Comparison of ENCODE assay signal across 13 cellular contexts in the genomic region with DNA sequence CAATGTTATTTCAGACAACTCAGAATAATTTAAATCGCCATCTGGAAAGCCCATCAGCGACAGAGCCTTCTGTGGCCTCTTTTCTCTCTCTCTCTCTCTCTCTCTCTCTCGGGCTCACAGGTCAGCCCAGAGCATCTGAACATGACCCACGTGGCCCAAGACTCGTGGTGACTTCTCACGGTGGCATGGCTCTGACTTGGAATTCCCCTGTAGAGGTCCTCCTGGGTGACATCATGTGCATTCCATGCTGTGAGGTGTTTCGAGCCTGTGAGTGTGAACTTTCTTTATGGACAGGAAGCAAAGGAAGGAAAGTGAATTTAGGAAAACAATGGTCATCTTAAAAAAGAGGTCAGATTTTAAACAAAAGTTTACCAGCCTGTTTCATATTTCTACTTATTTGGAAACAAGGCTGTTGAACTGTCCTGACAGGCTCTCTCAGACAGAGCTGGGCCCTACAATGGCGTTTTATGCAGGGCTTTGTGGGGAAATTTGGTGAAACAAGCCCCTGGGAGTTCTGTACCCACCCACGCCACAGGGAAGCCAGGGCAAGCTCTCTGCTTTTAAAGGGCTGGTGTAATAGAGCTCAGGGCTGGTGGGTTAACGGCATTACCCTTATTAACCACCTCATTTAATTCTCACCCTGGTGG.
DNase-seq lines count a peak whose midpoint lies in the region; ATAC-seq, FAIRE-seq and TF ChIP-seq lines count a peak whose summit lies in the region.
"Had no signal": no experiment of that assay in that cellular context is flagged by ENCODE, and none has a peak within 500 bp of the region (broad histone marks: within the 10 kb centered on the region; RNA-seq: fewer than 3 reads in every experiment).

No MANE protein-coding gene starts in this region.

- no peak overlapping the region for H3K4me3 ChIP-seq in GM12878

- SMC1A ChIA-PET in GM12878 (lab: Charles Lee; ENCODE audit: uncharacterized antibody, unreplicated experiment) = interaction anchor here (0.8 to 5.9 kb wide), 11 partner anchors 9 to 118 kb away, joined by 3 to 77 read pairs (median 4); no protein-coding TSS in a partner anchor

- H3K4me3 Mint-ChIP-seq in natural killer cell = no peak overlapping the region
- H3K4me3 Mint-ChIP-seq: activated CD8-positive, alpha-beta memory T cell treated with anti-CD3 and anti-CD28 coated beads, Interleukin-2, amount 10 ng/mL, durations not matched to agents 7 days and 5 days; dendritic cell treated with granulocyte-macrophage colony-stimulating factor and Interleukin-4, amounts not matched to agents 40 ng/mL and 50 ng/mL, for 4 days; memory B cell had no signal

- H3K27me3 Mint-ChIP-seq in natural killer cell (ENCODE audit: low read depth in 2 of 2) = peaks cover 10 to 20% of the 10 kb centered on the region in 2 donors
- H3K27me3 Mint-ChIP-seq: memory B cell had no signal

- peak; percentile 65 for DNase-seq in GM12878 (ENCODE audit: low read depth, low spot score)
- DNase-seq in pulmonary artery endothelial cell (ENCODE audit: low read depth, low spot score) = peak; percentile 97
- DNase-seq in NCI-H1694 treated with DMSO at 0.1 percent for 48 hours (lab: John Stamatoyannopoulos, UW) = no peak
- DNase-seq in natural killer cell = no peak
- no peak for DNase-seq in OCI-M2 (lab: John Stamatoyannopoulos, UW; ENCODE audit: unreplicated experiment)
- no peak for DNase-seq in stimulated activated CD4-positive, alpha-beta T cell treated with anti-CD3 and anti-CD28 coated beads, Interleukin-2, amount 100 ng/mL, for 48 hours
- DNase-seq: activated CD8-positive, alpha-beta memory T cell treated with anti-CD3 and anti-CD28 coated beads, Interleukin-2, amount 10 ng/mL, durations not matched to agents 7 days and 5 days; SIG-M5 had no signal

- H3K79me2 ChIP-seq in GM12878 (ENCODE audit: control insufficient read depth, insufficient read depth, low read length) = no peaks in the 10 kb centered on the region

- in situ Hi-C loops in GM12878 (cut with MboI) = loop anchor here (25.0 kb wide), 1 partner anchor 596 kb away; a partner anchor contains a TSS

- no peaks in the 10 kb centered on the region for H3K36me3 Mint-ChIP-seq in natural killer cell
- H3K36me3 Mint-ChIP-seq: activated CD8-positive, alpha-beta memory T cell treated with anti-CD3 and anti-CD28 coated beads, Interleukin-2, amount 10 ng/mL, durations not matched to agents 7 days and 5 days; memory B cell had no signal

- no peak for TF ChIP-seq POLR2A in GM12878 (IDR thresholded peaks at IDR 0.05; ENCODE audit: low read depth, low read length)

- TF ChIP-seq EP300 in GM12878 (IDR thresholded peaks at IDR 0.05; ENCODE audit: borderline replicate concordance in 1 of 2, control insufficient read depth in 1 of 2, low read depth in 2 of 2, low read length in 2 of 2) = peak; percentile 33 to 51; a peak in 1 of 4 replicates

- H3K4me1 ChIP-seq in GM12878 (ENCODE audit: control insufficient read depth, insufficient read depth, low read length) = peaks cover 31% of the 10 kb centered on the region

- RAD21 ChIA-PET in GM12878 (lab: Charles Lee; ENCODE audit: unreplicated experiment) = interaction anchor here (1.0 to 5.3 kb wide), 10 partner anchors 12 to 329 kb away, joined by 3 to 61 read pairs (median 4); no protein-coding TSS in a partner anchor

- peak overlapping the region; percentile 35 for H2AFZ ChIP-seq in GM12878 (ENCODE audit: control insufficient read depth, low read depth, low read length)

- TF ChIP-seq RAD21 in GM12878 (IDR thresholded peaks at IDR 0.05; ENCODE audit: insufficient read depth, low read depth, low read length) = no peak

- no peaks in the 10 kb centered on the region for H3K36me3 ChIP-seq in GM12878 (ENCODE audit: control insufficient read depth in 2 of 2, insufficient read depth in 2 of 2, low read length in 1 of 2)

- intact Hi-C loops in GM12878 (cut with micrococcal nuclease; ENCODE audit: unreplicated experiment) = loop anchor here (10.0 kb wide), 1 partner anchor 296 kb away; no protein-coding TSS in a partner anchor
- intact Hi-C loops in natural killer cell (cut with micrococcal nuclease) = no loop called here

- FAIRE-seq in GM12878 (lab: Jason Lieb, UNC) = no peak

- TF ChIP-seq CTCF in GM12878 (IDR thresholded peaks at IDR 0.05 in 2 of 3, conservative IDR thresholded peaks at IDR 0.05 in 1 of 3; ENCODE audit: control insufficient read depth in 2 of 3, extremely low read depth in 1 of 3, insufficient read depth in 1 of 3, low read depth in 3 of 3, low read length in 3 of 3) (no peak), natural killer cell (IDR thresholded peaks at IDR 0.05) (no peak)

- H4K20me1 ChIP-seq in GM12878 (ENCODE audit: control insufficient read depth, insufficient read depth) = no peaks in the 10 kb centered on the region

- H3K9me3 ChIP-seq in GM12878 (replicated peaks; ENCODE audit: control insufficient read depth, insufficient read depth, low read length) = no peaks in the 10 kb centered on the region; the same call in 2 of the 3 replicates

- H3K27me3 ChIP-seq in GM12878 (replicated peaks in 1 of 2; ENCODE audit: control insufficient read depth in 2 of 2, insufficient read depth in 2 of 2, low read length in 1 of 2) = no peaks in the 10 kb centered on the region

- ATAC-seq in GM18873 (IDR thresholded peaks at IDR 0.05; ENCODE audit: low FRiP score, unreplicated experiment) (peak; percentile 46), HG02938 (IDR thresholded peaks at IDR 0.05; ENCODE audit: unreplicated experiment) (peak; percentile 38), GM12878 (peak; percentile 71), natural killer cell (no peak)
- ATAC-seq: activated CD8-positive, alpha-beta memory T cell treated with anti-CD3 and anti-CD28 coated beads, Interleukin-2, amount 10 ng/mL, durations not matched to agents 7 days and 5 days; HCT116 had no signal

- POLR2A ChIA-PET in GM12878 (lab: Charles Lee) = interaction anchor here (0.6 to 1.7 kb wide), 5 partner anchors 9 to 241 kb away, joined by 3 to 5 read pairs (median 3); no protein-coding TSS in a partner anchor

- BruUV-seq in GM12878 (replicated peaks; lab: Mats Ljungman, UMichigan) = no TSS peak

- no peaks in the 10 kb centered on the region for H3K4me1 Mint-ChIP-seq in natural killer cell
- H3K4me1 Mint-ChIP-seq: memory B cell had no signal

- no peaks in the 10 kb centered on the region for H3K9me3 Mint-ChIP-seq in natural killer cell
- H3K9me3 Mint-ChIP-seq: dendritic cell treated with granulocyte-macrophage colony-stimulating factor and Interleukin-4, amounts not matched to agents 40 ng/mL and 50 ng/mL, for 4 days had no signal

- H3K4me2 ChIP-seq in GM12878 (ENCODE audit: control insufficient read depth, insufficient read depth) = peak overlapping the region; percentile 4; the same call in 1 of the 2 replicates

- no peak overlapping the region for H3K9ac ChIP-seq in GM12878 (ENCODE audit: control insufficient read depth, insufficient read depth, low read length)

- WGBS in GM12878 (ENCODE audit: insufficient coverage, insufficient replicate concordance, low lambda C conversion rate, missing lambda C conversion rate) = 7% methylated on average over 9 of the region's 10 CpGs

- H3K27ac ChIP-seq in GM12878 (ENCODE audit: control insufficient read depth, insufficient read depth) = peak overlapping the region; percentile 41

- CTCF ChIA-PET in GM12878 (lab: Yijun Ruan, JAX) = interaction anchor here (0.9 to 4.5 kb wide), 5 partner anchors 10 to 318 kb away, joined by 3 to 22 read pairs (median 4); no protein-coding TSS in a partner anchor

- no peak overlapping the region for H3K27ac Mint-ChIP-seq in natural killer cell
- H3K27ac Mint-ChIP-seq: activated CD8-positive, alpha-beta memory T cell treated with anti-CD3 and anti-CD28 coated beads, Interleukin-2, amount 10 ng/mL, durations not matched to agents 7 days and 5 days; dendritic cell treated with granulocyte-macrophage colony-stimulating factor and Interleukin-4, amounts not matched to agents 40 ng/mL and 50 ng/mL, for 4 days; memory B cell had no signal

TF ChIP-seq in GM12878, 131 proteins besides CTCF, POLR2A, EP300 and RAD21 (continues in another document):
- TF ChIP-seq, protein P1, sequence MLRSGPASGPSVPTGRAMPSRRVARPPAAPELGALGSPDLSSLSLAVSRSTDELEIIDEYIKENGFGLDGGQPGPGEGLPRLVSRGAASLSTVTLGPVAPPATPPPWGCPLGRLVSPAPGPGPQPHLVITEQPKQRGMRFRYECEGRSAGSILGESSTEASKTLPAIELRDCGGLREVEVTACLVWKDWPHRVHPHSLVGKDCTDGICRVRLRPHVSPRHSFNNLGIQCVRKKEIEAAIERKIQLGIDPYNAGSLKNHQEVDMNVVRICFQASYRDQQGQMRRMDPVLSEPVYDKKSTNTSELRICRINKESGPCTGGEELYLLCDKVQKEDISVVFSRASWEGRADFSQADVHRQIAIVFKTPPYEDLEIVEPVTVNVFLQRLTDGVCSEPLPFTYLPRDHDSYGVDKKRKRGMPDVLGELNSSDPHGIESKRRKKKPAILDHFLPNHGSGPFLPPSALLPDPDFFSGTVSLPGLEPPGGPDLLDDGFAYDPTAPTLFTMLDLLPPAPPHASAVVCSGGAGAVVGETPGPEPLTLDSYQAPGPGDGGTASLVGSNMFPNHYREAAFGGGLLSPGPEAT (IDR thresholded peaks at IDR 0.05; ENCODE audit: low read depth) = peak; percentile 77
- TF ChIP-seq ZNF274 (IDR thresholded peaks at IDR 0.05; ENCODE audit: insufficient read depth, insufficient read length) (no peak), ZSCAN29 (IDR thresholded peaks at IDR 0.05) (no peak)

Comparison
In these comparisons a context has a peak if more than half of its experiments do, and no peak if none do; other contexts are left out.
1. ATAC-seq: peak in GM18873 (single experiment), HG02938 (single experiment) and GM12878 (single experiment); none in natural killer cell (0 of 3).
2. DNase-seq: peak in GM12878 (single experiment) and pulmonary artery endothelial cell (single experiment); none in NCI-H1694 treated with DMSO at 0.1 percent for 48 hours (single experiment), natural killer cell (single experiment), OCI-M2 (single experiment) and stimulated activated CD4-positive, alpha-beta T cell treated with anti-CD3 and anti-CD28 coated beads, Interleukin-2, amount 100 ng/mL, for 48 hours (0 of 2).